9 cellular contexts compared by ENCODE assay signal in genomic region chr17:58085039-58085715, GRCh38. TPM values are rescaled to one million over a fixed set of nuclear protein-coding genes. Genes with fewer than 3 reads are reported as not detected.
A peak's percentile ranks its signal among the peaks of the same experiment; 100 is the strongest.
DNase-seq lines count a peak whose midpoint lies in the region; ATAC-seq and TF ChIP-seq lines count a peak whose summit lies in the region.
"Had no signal": no experiment of that assay in that cellular context is flagged by ENCODE, and none has a peak within 500 bp of the region (broad histone marks: within the 10 kb centered on the region; RNA-seq: fewer than 3 reads in every experiment).

No MANE protein-coding gene starts in this region.

- TF ChIP-seq CTCF in A673 (conservative IDR thresholded peaks at IDR 0.05; ENCODE audit: low read depth, low read length) (no peak), cardiac fibroblast (IDR thresholded peaks at IDR 0.05; ENCODE audit: low read depth, low read length) (no peak), testis (IDR thresholded peaks at IDR 0.05) (no peak)

- H3K27me3 ChIP-seq in A673 (replicated peaks; ENCODE audit: insufficient read depth, low read depth, low read length, poor library complexity) (no peaks in the 10 kb centered on the region), HUES64 (ENCODE audit: insufficient read depth, low read length) (no peaks in the 10 kb centered on the region), muscle layer of duodenum (ENCODE audit: low read depth, low read length) (no peaks in the 10 kb centered on the region), testis (no peaks in the 10 kb centered on the region)

- no peak for ATAC-seq in HG03045 (IDR thresholded peaks at IDR 0.05; ENCODE audit: unreplicated experiment)

- TF ChIP-seq POLR2A in testis (IDR thresholded peaks at IDR 0.05) = no peak

- peaks cover 15% of the 10 kb centered on the region for H3K4me1 ChIP-seq in A673 (ENCODE audit: insufficient read depth, low read length, poor library complexity, severe bottlenecking)
- H3K4me1 ChIP-seq in HUES64 (ENCODE audit: insufficient read depth, low read length) = peaks cover 28% of the 10 kb centered on the region
- peaks cover 9 to 45% of the 10 kb centered on the region in 2 donors for H3K4me1 ChIP-seq in muscle layer of duodenum (ENCODE audit: control insufficient read depth in 1 of 2, insufficient read depth in 2 of 2, low read length in 2 of 2)
- H3K4me1 ChIP-seq in testis = peaks cover 19% of the 10 kb centered on the region

- CTCF ChIA-PET in A673 (lab: Charles Lee) = no interaction called here

- DNase-seq in A673 (ENCODE audit: low spot score) (no peak), cardiac fibroblast (ENCODE audit: low read depth in 2 of 2) (no peak), testis (no peak), germinal center (ENCODE audit: low spot score) (no peak), MV-4-11 (lab: John Stamatoyannopoulos, UW) (no peak)

- intact Hi-C loops in A673 (cut with micrococcal nuclease; ENCODE audit: unreplicated experiment) = loop anchor here (10.0 kb wide), 1 partner anchor 230 kb away; the partner anchor contains the start of gene MRPS23
- intact Hi-C loops in testis (cut with DNase I; ENCODE audit: low total_unique reads) = loop anchor here (10.0 kb wide), 1 partner anchor 70 kb away; no protein-coding TSS in a partner anchor

- H3K27ac ChIP-seq in A673 (ENCODE audit: low read depth, low read length, poor library complexity, severe bottlenecking) = no peak overlapping the region
- H3K27ac ChIP-seq in HUES64 (ENCODE audit: low read depth, low read length) = no peak overlapping the region
- no peak overlapping the region for H3K27ac ChIP-seq in muscle layer of duodenum (ENCODE audit: low read length)
- no peak overlapping the region for H3K27ac ChIP-seq in testis
- H3K27ac ChIP-seq: epithelial cell of prostate had no signal

- peak overlapping the region; percentile 95 for H3K4me3 ChIP-seq in A673 (ENCODE audit: low read depth, low read length, poor library complexity, severe bottlenecking)
- peak overlapping the region; percentile 90 for H3K4me3 ChIP-seq in HUES64 (ENCODE audit: low read length)
- H3K4me3 ChIP-seq in cardiac fibroblast (replicated peaks in 1 of 2; ENCODE audit: low read depth in 2 of 2, low read length in 2 of 2) = peak overlapping the region; percentile 77 to 93
- peak overlapping the region; percentile 81 to 91 for H3K4me3 ChIP-seq in muscle layer of duodenum (ENCODE audit: low read depth in 1 of 2, low read length in 2 of 2)
- peak overlapping the region in 1 of 2 donors; percentile 95 for H3K4me3 ChIP-seq in testis

- WGBS in HUES64 = 91% methylated on average over 8 of the region's 8 CpGs
- WGBS in testis, 2 donors = 37 to 41% methylated on average over 8 of the region's 8 CpGs

- POLR2A ChIA-PET in A673 (lab: Charles Lee; ENCODE audit: low non-redundant PET) = interaction anchor here (1.0 kb wide), 1 partner anchor 11 kb away, joined by 4 read pairs; no protein-coding TSS in a partner anchor

- no peaks in the 10 kb centered on the region for H3K9me3 ChIP-seq in A673 (ENCODE audit: low read depth, low read length, poor library complexity, severe bottlenecking)
- H3K9me3 ChIP-seq in HUES64 (ENCODE audit: insufficient read depth, low read depth, low read length) = no peaks in the 10 kb centered on the region
- H3K9me3 ChIP-seq in muscle layer of duodenum (ENCODE audit: control insufficient read depth in 1 of 2, low read length in 2 of 2) = no peaks in the 10 kb centered on the region
- H3K9me3 ChIP-seq in testis = no peaks in the 10 kb centered on the region

- no peak overlapping the region for H3K9ac ChIP-seq in HUES64 (ENCODE audit: low read depth, low read length)

- no TSS peak for BruUV-seq in A673 (replicated peaks; lab: Mats Ljungman, UMichigan)

- H3K36me3 ChIP-seq in A673 (ENCODE audit: insufficient read depth, low read length, poor library complexity, severe bottlenecking) (peaks cover 36% of the 10 kb centered on the region), HUES64 (ENCODE audit: insufficient read depth, low read length) (peaks cover 54% of the 10 kb centered on the region), muscle layer of duodenum (ENCODE audit: control insufficient read depth in 1 of 2, insufficient read depth in 2 of 2, low read length in 2 of 2) (peaks cover 13 to 26% of the 10 kb centered on the region in 2 donors), testis (ENCODE audit: low read depth, missing control alignments) (no peaks in the 10 kb centered on the region)

RNA-seq across cellular contexts. Expression of gene DYNLL2, which starts 2.0 kb away (rescaled TPM):
- total RNA-seq in A673 (2021) (29.1 and 29.8 TPM in 2 replicates), testis (10 to 100 TPM; 33.6 to 36.7 TPM)
- 39.2 TPM for polyA plus RNA-seq in HUES64 (2013, experiment 1 of 2)
- polyA plus RNA-seq in HUES64 (2013, experiment 2 of 2) = 45.1 TPM
- 52.7 TPM for polyA plus RNA-seq in testis (ENCODE audit: insufficient read depth, low read depth, low replicate concordance)
